In genomic region chr2:150403457-150403856, GRCh38 we compare ENCODE assay signal across 12 cellular contexts.
DNase-seq lines count a peak whose midpoint lies in the region; ATAC-seq and TF ChIP-seq lines count a peak whose summit lies in the region.
"Had no signal": no experiment of that assay in that cellular context is flagged by ENCODE, and none has a peak within 500 bp of the region (broad histone marks: within the 10 kb centered on the region; RNA-seq: fewer than 3 reads in every experiment).

No MANE protein-coding gene starts in this region.

- CTCF ChIA-PET in CD8-positive, alpha-beta T cell (lab: Charles Lee), result no interaction called here
- CTCF ChIA-PET in activated CD8-positive, alpha-beta memory T cell treated with anti-CD3 and anti-CD28 coated beads, Interleukin-2, amount 10 ng/mL, durations not matched to agents 7 days and 5 days (lab: Charles Lee), result no interaction called here

- no peak overlapping the region for H3K27ac Mint-ChIP-seq in CD8-positive, alpha-beta T cell
- no peak overlapping the region for H3K27ac Mint-ChIP-seq in activated CD8-positive, alpha-beta memory T cell treated with anti-CD3 and anti-CD28 coated beads, Interleukin-2, amount 10 ng/mL, durations not matched to agents 7 days and 5 days
- H3K27ac Mint-ChIP-seq: naive B cell had no signal

- intact Hi-C loops in CD8-positive, alpha-beta T cell (cut with DNase I, micrococcal nuclease), result no loop called here

- POLR2A ChIA-PET in CD8-positive, alpha-beta T cell (lab: Charles Lee), result no interaction called here

- no peak overlapping the region for H3K4me3 ChIP-seq in hepatocyte
- no peak overlapping the region for H3K4me3 ChIP-seq in CD8-positive, alpha-beta T cell (ENCODE audit: low read depth, low read length)

- no peaks in the 10 kb centered on the region for H3K36me3 Mint-ChIP-seq in CD8-positive, alpha-beta T cell
- no peaks in the 10 kb centered on the region for H3K36me3 Mint-ChIP-seq in activated CD8-positive, alpha-beta memory T cell treated with anti-CD3 and anti-CD28 coated beads, Interleukin-2, amount 10 ng/mL, durations not matched to agents 7 days and 5 days
- H3K36me3 Mint-ChIP-seq: naive B cell had no signal

- no peak overlapping the region for H3K27ac ChIP-seq in hepatocyte
- H3K27ac ChIP-seq in CD8-positive, alpha-beta T cell (ENCODE audit: low read depth, low read length), result no peak overlapping the region
- H3K27ac ChIP-seq: VCaP had no signal

- no peaks in the 10 kb centered on the region for H3K9me2 ChIP-seq in hepatocyte (replicated peaks; ENCODE audit: insufficient read depth)

- no peak overlapping the region for H3K4me3 Mint-ChIP-seq in CD8-positive, alpha-beta T cell
- no peak overlapping the region for H3K4me3 Mint-ChIP-seq in activated CD8-positive, alpha-beta memory T cell treated with anti-CD3 and anti-CD28 coated beads, Interleukin-2, amount 10 ng/mL, durations not matched to agents 7 days and 5 days
- H3K4me3 Mint-ChIP-seq: naive B cell had no signal

- 62% methylated on average over 2 of the region's 2 CpGs for WGBS in hepatocyte (ENCODE audit: low lambda C conversion rate, missing lambda C conversion rate)

- peaks cover under 1% of the 10 kb centered on the region for H3K4me1 ChIP-seq in hepatocyte (ENCODE audit: insufficient read depth)
- no peaks in the 10 kb centered on the region for H3K4me1 ChIP-seq in CD8-positive, alpha-beta T cell (ENCODE audit: insufficient read depth, low read length)

- no peaks in the 10 kb centered on the region for H3K4me1 Mint-ChIP-seq in CD8-positive, alpha-beta T cell (ENCODE audit: low read depth)
- no peaks in the 10 kb centered on the region for H3K4me1 Mint-ChIP-seq in activated CD8-positive, alpha-beta memory T cell treated with anti-CD3 and anti-CD28 coated beads, Interleukin-2, amount 10 ng/mL, durations not matched to agents 7 days and 5 days
- H3K4me1 Mint-ChIP-seq: naive B cell had no signal

- peak overlapping the region; percentile 54 for H3K4me2 ChIP-seq in hepatocyte

- no peaks in the 10 kb centered on the region for H3K36me3 ChIP-seq in hepatocyte (replicated peaks; ENCODE audit: insufficient read depth, low read depth)
- H3K36me3 ChIP-seq in CD8-positive, alpha-beta T cell (ENCODE audit: insufficient read depth, low read length), result no peaks in the 10 kb centered on the region

- H3K79me2 ChIP-seq in hepatocyte, result no peaks in the 10 kb centered on the region

- no peak for TF ChIP-seq CTCF in GM20000 (IDR thresholded peaks at IDR 0.05; ENCODE audit: extremely low read depth, missing control alignments)
- no peak for TF ChIP-seq CTCF in hepatocyte (IDR thresholded peaks at IDR 0.05; ENCODE audit: poor library complexity)
- no peak for TF ChIP-seq CTCF in CD8-positive, alpha-beta T cell (IDR thresholded peaks at IDR 0.05)

- peaks cover 2% of the 10 kb centered on the region for H3K9me3 Mint-ChIP-seq in CD8-positive, alpha-beta T cell
- no peaks in the 10 kb centered on the region for H3K9me3 Mint-ChIP-seq in activated CD8-positive, alpha-beta memory T cell treated with anti-CD3 and anti-CD28 coated beads, Interleukin-2, amount 10 ng/mL, durations not matched to agents 7 days and 5 days (ENCODE audit: low read depth)

- ATAC-seq in GM18502 (IDR thresholded peaks at IDR 0.05; ENCODE audit: poor library complexity, unreplicated experiment), result peak; percentile 93
- peak; percentile 96 for ATAC-seq in HG03342 (IDR thresholded peaks at IDR 0.05; ENCODE audit: unreplicated experiment)
- no peak for ATAC-seq in CD8-positive, alpha-beta T cell
- ATAC-seq in activated CD8-positive, alpha-beta memory T cell treated with anti-CD3 and anti-CD28 coated beads, Interleukin-2, amount 10 ng/mL, durations not matched to agents 7 days and 5 days, result no peak

- no peaks in the 10 kb centered on the region for H3K27me3 ChIP-seq in hepatocyte
- no peaks in the 10 kb centered on the region for H3K27me3 ChIP-seq in CD8-positive, alpha-beta T cell (ENCODE audit: insufficient read depth, low read length)

- H4K20me1 ChIP-seq in hepatocyte (ENCODE audit: insufficient read depth, poor library complexity, severe bottlenecking), result no peaks in the 10 kb centered on the region

- no peak overlapping the region for H2AFZ ChIP-seq in hepatocyte

- no peaks in the 10 kb centered on the region for H3K27me3 Mint-ChIP-seq in CD8-positive, alpha-beta T cell (ENCODE audit: low read depth)
- no peaks in the 10 kb centered on the region for H3K27me3 Mint-ChIP-seq in activated CD8-positive, alpha-beta memory T cell treated with anti-CD3 and anti-CD28 coated beads, Interleukin-2, amount 10 ng/mL, durations not matched to agents 7 days and 5 days
- H3K27me3 Mint-ChIP-seq: naive B cell had no signal

- peak; percentile 7 for DNase-seq in GM20000 (ENCODE audit: low spot score)
- no peak for DNase-seq in hepatocyte (ENCODE audit: low spot score)
- DNase-seq in CD8-positive, alpha-beta T cell, result no peak
- DNase-seq in activated CD8-positive, alpha-beta memory T cell treated with anti-CD3 and anti-CD28 coated beads, Interleukin-2, amount 10 ng/mL, durations not matched to agents 7 days and 5 days, result no peak
- no peak for DNase-seq in stimulated activated naive CD4-positive, alpha-beta T cell treated with Interleukin-2 at 50 U/mL for 16 hours (lab: John Stamatoyannopoulos, UW)
- DNase-seq in NCI-H1092 treated with DMSO at 0.1 percent for 48 hours (lab: John Stamatoyannopoulos, UW), result no peak
- DNase-seq: foreskin melanocyte, naive B cell, NCI-H748 treated with DMSO at 0.1 percent for 48 hours had no signal

- H3K9me3 ChIP-seq in hepatocyte (ENCODE audit: low read depth), result no peaks in the 10 kb centered on the region
- no peaks in the 10 kb centered on the region for H3K9me3 ChIP-seq in CD8-positive, alpha-beta T cell (ENCODE audit: low read length)

Comparison
In these comparisons a context has a peak if more than half of its experiments do, and no peak if none do; other contexts are left out.
1. ATAC-seq: peak in GM18502 (single experiment) and HG03342 (single experiment); none in CD8-positive, alpha-beta T cell (single experiment) and activated CD8-positive, alpha-beta memory T cell treated with anti-CD3 and anti-CD28 coated beads, Interleukin-2, amount 10 ng/mL, durations not matched to agents 7 days and 5 days (single experiment).